ENCODE assay signal across 29 cellular contexts in the genomic region with DNA sequence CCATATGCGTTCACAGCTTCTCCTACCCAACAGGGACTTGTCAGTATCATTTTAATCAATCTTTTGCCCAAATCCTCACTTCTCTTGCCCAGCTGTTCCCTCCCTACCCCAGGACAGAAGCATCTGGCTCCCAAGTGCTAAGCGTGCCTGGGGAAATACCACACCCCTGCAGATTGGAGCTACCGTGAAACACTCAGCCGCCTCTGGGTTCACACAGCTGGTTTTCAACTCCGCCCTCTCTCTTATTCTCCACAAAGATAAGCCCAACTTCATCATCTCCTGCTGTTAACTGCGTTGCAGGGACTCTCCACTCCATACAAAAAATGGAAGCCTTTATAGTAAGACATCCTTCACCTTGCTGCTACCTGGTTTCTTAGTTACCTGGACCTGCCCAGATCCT.
"Had no signal": no experiment of that assay in that cellular context is flagged by ENCODE, and none has a peak within 500 bp of the region (broad histone marks: within the 10 kb centered on the region; RNA-seq: fewer than 3 reads in every experiment).

No MANE protein-coding gene starts in this region.

- DNase-seq: hypothalamus; kidney glomerular epithelial cell; left cardiac atrium; left lung; lower lobe of right lung; mammary epithelial cell; mesenchymal stem cell; midbrain; naive thymus-derived CD8-positive, alpha-beta T cell; nucleus accumbens; pancreas; posterior cingulate gyrus; retina; right cardiac atrium; stimulated activated CD4-positive, alpha-beta T cell treated with anti-CD3 and anti-CD28 coated beads, Interleukin-12 subunit alpha, Interleukin-12 subunit beta, amount 100 ng/mL, for 4 hours; stimulated activated CD4-positive, alpha-beta T cell treated with anti-CD3 and anti-CD28 coated beads, Interleukin-15, amount 100 ng/mL, for 24 hours; stimulated activated CD4-positive, alpha-beta T cell treated with anti-CD3 and anti-CD28 coated beads, Interleukin-2, amount 100 ng/mL, for 24 hours; stimulated activated CD4-positive, alpha-beta T cell treated with anti-CD3 and anti-CD28 coated beads, Interleukin-4, amount 100 ng/mL, for 1 hour; stimulated activated naive B cell treated with anti-CD40 and anti-IgM and Interleukin-4, amounts not matched to agents 10 μg/mL and 1 μg/mL and 100 μg/mL, for 72 hours; stimulated activated naive CD8-positive, alpha-beta T cell treated with anti-CD3 and anti-CD28 coated beads, Interleukin-15, Interleukin-2, amounts not matched to agents 100 U/mL and 50 U/mL, for 24 hours; stomach; testis; thyroid gland; transverse colon; upper lobe of left lung had no signal

- H3K36me3 ChIP-seq: left lung, lower lobe of right lung, pancreas, prostate gland, stomach, thyroid gland, transverse colon, upper lobe of left lung, vagina had no signal

- H3K9me3 ChIP-seq: left lung, lower lobe of right lung, pancreas, prostate gland, stomach, testis, thyroid gland, transverse colon, upper lobe of left lung, vagina had no signal

- ATAC-seq: left cardiac atrium; left lung; lower lobe of right lung; naive thymus-derived CD8-positive, alpha-beta T cell; pancreas; right cardiac atrium; sciatic nerve; stimulated activated naive B cell treated with anti-CD40 and anti-IgM and Interleukin-4, amounts not matched to agents 10 μg/mL and 1 μg/mL and 100 μg/mL, for 72 hours; stimulated activated naive CD8-positive, alpha-beta T cell treated with anti-CD3 and anti-CD28 coated beads, Interleukin-15, Interleukin-2, amounts not matched to agents 100 U/mL and 50 U/mL, for 24 hours had no signal

- H3K4me3 ChIP-seq: left lung, lower lobe of right lung, pancreas, prostate gland, skin epidermis, stomach, testis, thyroid gland, transverse colon, upper lobe of left lung, vagina had no signal

- H3K27ac ChIP-seq: left lung, lower lobe of right lung, pancreas, prostate gland, skin epidermis, stomach, testis, thyroid gland, transverse colon, upper lobe of left lung, vagina had no signal

- H3K4me1 ChIP-seq: left lung, lower lobe of right lung, prostate gland, testis, thyroid gland, transverse colon, vagina had no signal
